In the genomic region with DNA sequence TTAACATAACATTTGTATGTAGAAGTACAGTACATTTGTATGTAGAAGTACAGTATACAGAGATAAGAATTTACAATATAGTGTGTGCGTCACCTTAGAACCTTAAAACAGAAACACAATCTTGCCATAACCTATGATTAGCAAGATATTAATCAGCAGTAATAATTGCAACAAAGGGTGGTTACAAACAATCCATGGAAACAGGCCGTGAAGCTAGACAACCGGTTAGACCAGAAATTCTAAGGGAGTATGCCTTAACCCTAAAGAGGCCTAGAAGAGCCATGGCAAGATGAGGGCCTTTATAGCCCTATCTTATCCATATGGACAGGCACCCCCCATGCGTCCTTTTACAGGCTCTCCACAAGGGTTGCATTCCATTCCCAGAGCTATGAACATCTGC, we compare ENCODE assay signal across 1 cellular context.
TF ChIP-seq lines count a peak whose summit lies in the region.

No MANE protein-coding gene starts in this region.

TF ChIP-seq in GM23338, 12 proteins besides CTCF, POLR2A, EP300 and RAD21:
- TF ChIP-seq, protein P1, sequence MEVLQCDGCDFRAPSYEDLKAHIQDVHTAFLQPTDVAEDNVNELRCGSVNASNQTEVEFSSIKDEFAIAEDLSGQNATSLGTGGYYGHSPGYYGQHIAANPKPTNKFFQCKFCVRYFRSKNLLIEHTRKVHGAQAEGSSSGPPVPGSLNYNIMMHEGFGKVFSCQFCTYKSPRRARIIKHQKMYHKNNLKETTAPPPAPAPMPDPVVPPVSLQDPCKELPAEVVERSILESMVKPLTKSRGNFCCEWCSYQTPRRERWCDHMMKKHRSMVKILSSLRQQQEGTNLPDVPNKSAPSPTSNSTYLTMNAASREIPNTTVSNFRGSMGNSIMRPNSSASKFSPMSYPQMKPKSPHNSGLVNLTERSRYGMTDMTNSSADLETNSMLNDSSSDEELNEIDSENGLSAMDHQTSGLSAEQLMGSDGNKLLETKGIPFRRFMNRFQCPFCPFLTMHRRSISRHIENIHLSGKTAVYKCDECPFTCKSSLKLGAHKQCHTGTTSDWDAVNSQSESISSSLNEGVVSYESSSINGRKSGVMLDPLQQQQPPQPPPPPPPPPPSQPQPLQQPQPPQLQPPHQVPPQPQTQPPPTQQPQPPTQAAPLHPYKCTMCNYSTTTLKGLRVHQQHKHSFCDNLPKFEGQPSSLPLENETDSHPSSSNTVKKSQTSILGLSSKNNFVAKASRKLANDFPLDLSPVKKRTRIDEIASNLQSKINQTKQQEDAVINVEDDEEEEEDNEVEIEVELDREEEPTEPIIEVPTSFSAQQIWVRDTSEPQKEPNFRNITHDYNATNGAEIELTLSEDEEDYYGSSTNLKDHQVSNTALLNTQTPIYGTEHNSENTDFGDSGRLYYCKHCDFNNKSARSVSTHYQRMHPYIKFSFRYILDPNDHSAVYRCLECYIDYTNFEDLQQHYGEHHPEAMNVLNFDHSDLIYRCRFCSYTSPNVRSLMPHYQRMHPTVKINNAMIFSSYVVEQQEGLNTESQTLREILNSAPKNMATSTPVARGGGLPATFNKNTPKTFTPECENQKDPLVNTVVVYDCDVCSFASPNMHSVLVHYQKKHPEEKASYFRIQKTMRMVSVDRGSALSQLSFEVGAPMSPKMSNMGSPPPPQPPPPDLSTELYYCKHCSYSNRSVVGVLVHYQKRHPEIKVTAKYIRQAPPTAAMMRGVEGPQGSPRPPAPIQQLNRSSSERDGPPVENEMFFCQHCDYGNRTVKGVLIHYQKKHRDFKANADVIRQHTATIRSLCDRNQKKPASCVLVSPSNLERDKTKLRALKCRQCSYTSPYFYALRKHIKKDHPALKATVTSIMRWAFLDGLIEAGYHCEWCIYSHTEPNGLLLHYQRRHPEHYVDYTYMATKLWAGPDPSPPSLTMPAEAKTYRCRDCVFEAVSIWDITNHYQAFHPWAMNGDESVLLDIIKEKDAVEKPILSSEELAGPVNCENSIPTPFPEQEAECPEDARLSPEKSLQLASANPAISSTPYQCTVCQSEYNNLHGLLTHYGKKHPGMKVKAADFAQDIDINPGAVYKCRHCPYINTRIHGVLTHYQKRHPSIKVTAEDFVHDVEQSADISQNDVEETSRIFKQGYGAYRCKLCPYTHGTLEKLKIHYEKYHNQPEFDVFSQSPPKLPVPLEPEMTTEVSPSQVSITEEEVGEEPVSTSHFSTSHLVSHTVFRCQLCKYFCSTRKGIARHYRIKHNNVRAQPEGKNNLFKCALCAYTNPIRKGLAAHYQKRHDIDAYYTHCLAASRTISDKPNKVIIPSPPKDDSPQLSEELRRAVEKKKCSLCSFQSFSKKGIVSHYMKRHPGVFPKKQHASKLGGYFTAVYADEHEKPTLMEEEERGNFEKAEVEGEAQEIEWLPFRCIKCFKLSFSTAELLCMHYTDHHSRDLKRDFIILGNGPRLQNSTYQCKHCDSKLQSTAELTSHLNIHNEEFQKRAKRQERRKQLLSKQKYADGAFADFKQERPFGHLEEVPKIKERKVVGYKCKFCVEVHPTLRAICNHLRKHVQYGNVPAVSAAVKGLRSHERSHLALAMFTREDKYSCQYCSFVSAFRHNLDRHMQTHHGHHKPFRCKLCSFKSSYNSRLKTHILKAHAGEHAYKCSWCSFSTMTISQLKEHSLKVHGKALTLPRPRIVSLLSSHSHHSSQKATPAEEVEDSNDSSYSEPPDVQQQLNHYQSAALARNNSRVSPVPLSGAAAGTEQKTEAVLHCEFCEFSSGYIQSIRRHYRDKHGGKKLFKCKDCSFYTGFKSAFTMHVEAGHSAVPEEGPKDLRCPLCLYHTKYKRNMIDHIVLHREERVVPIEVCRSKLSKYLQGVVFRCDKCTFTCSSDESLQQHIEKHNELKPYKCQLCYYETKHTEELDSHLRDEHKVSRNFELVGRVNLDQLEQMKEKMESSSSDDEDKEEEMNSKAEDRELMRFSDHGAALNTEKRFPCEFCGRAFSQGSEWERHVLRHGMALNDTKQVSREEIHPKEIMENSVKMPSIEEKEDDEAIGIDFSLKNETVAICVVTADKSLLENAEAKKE (CRISPR knock-in tag; IDR thresholded peaks at IDR 0.05), result peak; percentile 48; the same call in 1 of the 2 replicates
TF ChIP-seq in GM23338: peak in this region for 1; not testable (repeated sequence) for 11.
